Comparison of ENCODE assay signal across 10 cellular contexts in genomic region chr16:19697756-19698318, GRCh38. TPM values are rescaled to one million over a fixed set of nuclear protein-coding genes. Genes with fewer than 3 reads are reported as not detected.
DNase-seq lines count a peak whose midpoint lies in the region; ATAC-seq and TF ChIP-seq lines count a peak whose summit lies in the region.
"Had no signal": no experiment of that assay in that cellular context is flagged by ENCODE, and none has a peak within 500 bp of the region (broad histone marks: within the 10 kb centered on the region; RNA-seq: fewer than 3 reads in every experiment).

No MANE protein-coding gene starts in this region.

- no peaks in the 10 kb centered on the region for H3K27me3 ChIP-seq in CD8-positive, alpha-beta memory T cell (ENCODE audit: insufficient read depth, low read length, poor library complexity, severe bottlenecking)
- H3K27me3 ChIP-seq in Peyer's patch = no peaks in the 10 kb centered on the region
- no peaks in the 10 kb centered on the region for H3K27me3 ChIP-seq in gastroesophageal sphincter

- TF ChIP-seq CTCF in Peyer's patch (IDR thresholded peaks at IDR 0.05) (no peak), gastroesophageal sphincter (IDR thresholded peaks at IDR 0.05) (no peak)

- H3K4me3 ChIP-seq in CD8-positive, alpha-beta memory T cell (ENCODE audit: low read length) = peak overlapping the region; percentile 13
- H3K4me3 ChIP-seq in Peyer's patch = no peak overlapping the region
- no peak overlapping the region for H3K4me3 ChIP-seq in gastroesophageal sphincter

- no peak for TF ChIP-seq EP300 in gastroesophageal sphincter (IDR thresholded peaks at IDR 0.05)

- H3K27ac ChIP-seq in CD8-positive, alpha-beta memory T cell (ENCODE audit: low read depth, low read length) = no peak overlapping the region
- H3K27ac ChIP-seq in Peyer's patch (peak overlapping the region in 3 of 4 donors; percentile 36 to 72 (median 65)), gastroesophageal sphincter (peak overlapping the region in 3 of 4 donors; percentile 55 to 71 (median 67))

- TF ChIP-seq POLR2A in Peyer's patch (IDR thresholded peaks at IDR 0.05) (no peak), gastroesophageal sphincter (IDR thresholded peaks at IDR 0.05) (no peak)

- H3K27ac Mint-ChIP-seq in CD8-positive, alpha-beta memory T cell = peak overlapping the region; percentile 20 to 93 (median 84)
- H3K27ac Mint-ChIP-seq in stimulated activated effector memory CD8-positive, alpha-beta T cell treated with anti-CD3 and anti-CD28 coated beads, Interleukin-12 subunit alpha, Interleukin-12 subunit beta, amount 100 ng/mL, for 72 hours = peak overlapping the region; percentile 78

- H3K4me3 Mint-ChIP-seq in CD8-positive, alpha-beta memory T cell = peak overlapping the region in 6 of 7 donors; percentile 15 to 66 (median 45)
- H3K4me3 Mint-ChIP-seq in stimulated activated effector memory CD8-positive, alpha-beta T cell treated with anti-CD3 and anti-CD28 coated beads, Interleukin-12 subunit alpha, Interleukin-12 subunit beta, amount 100 ng/mL, for 72 hours = peak overlapping the region; percentile 24
- H3K4me3 Mint-ChIP-seq: dendritic cell treated with granulocyte-macrophage colony-stimulating factor and Interleukin-4, amounts not matched to agents 40 ng/mL and 50 ng/mL, for 4 days; WTC11 had no signal

- no peaks in the 10 kb centered on the region for H3K9me3 Mint-ChIP-seq in CD8-positive, alpha-beta memory T cell
- no peaks in the 10 kb centered on the region for H3K9me3 Mint-ChIP-seq in stimulated activated effector memory CD8-positive, alpha-beta T cell treated with anti-CD3 and anti-CD28 coated beads, Interleukin-12 subunit alpha, Interleukin-12 subunit beta, amount 100 ng/mL, for 72 hours
- H3K9me3 Mint-ChIP-seq: dendritic cell treated with granulocyte-macrophage colony-stimulating factor and Interleukin-4, amounts not matched to agents 40 ng/mL and 50 ng/mL, for 4 days had no signal

- no peaks in the 10 kb centered on the region for H3K9me3 ChIP-seq in CD8-positive, alpha-beta memory T cell (ENCODE audit: low read length)
- H3K9me3 ChIP-seq in Peyer's patch = no peaks in the 10 kb centered on the region
- H3K9me3 ChIP-seq in gastroesophageal sphincter = no peaks in the 10 kb centered on the region

- ATAC-seq in gastroesophageal sphincter (no peak), GM21825 (IDR thresholded peaks at IDR 0.05; ENCODE audit: unreplicated experiment) (no peak)
- ATAC-seq in stimulated activated effector memory CD8-positive, alpha-beta T cell treated with anti-CD3 and anti-CD28 coated beads, Interleukin-12 subunit alpha, Interleukin-12 subunit beta, amount 100 ng/mL, for 72 hours = no peak
- ATAC-seq: WTC11 had no signal

- H3K36me3 ChIP-seq in CD8-positive, alpha-beta memory T cell (ENCODE audit: insufficient read depth, low read length) = peaks cover 7% of the 10 kb centered on the region
- H3K36me3 ChIP-seq in Peyer's patch (peaks cover 0 to 23% (median 0%) of the 10 kb centered on the region in 3 donors), gastroesophageal sphincter (peaks cover 0 to 66% of the 10 kb centered on the region in 2 donors)

- peaks cover 40 to 50% (median 46%) of the 10 kb centered on the region in 3 donors for H3K4me1 Mint-ChIP-seq in CD8-positive, alpha-beta memory T cell
- H3K4me1 Mint-ChIP-seq in stimulated activated effector memory CD8-positive, alpha-beta T cell treated with anti-CD3 and anti-CD28 coated beads, Interleukin-12 subunit alpha, Interleukin-12 subunit beta, amount 100 ng/mL, for 72 hours = peaks cover 38% of the 10 kb centered on the region
- H3K4me1 Mint-ChIP-seq: WTC11 had no signal

- 78 to 91% methylated on average over 4 of the region's 8 CpGs for WGBS in gastroesophageal sphincter (ENCODE audit: low coverage in 1 of 2), 2 donors

- POLR2A ChIA-PET in CD8-positive, alpha-beta memory T cell (lab: Charles Lee) = no interaction called here

- peaks cover 47% of the 10 kb centered on the region for H3K4me1 ChIP-seq in CD8-positive, alpha-beta memory T cell (ENCODE audit: insufficient read depth, low read length)
- H3K4me1 ChIP-seq in Peyer's patch (peaks cover 0 to 40% (median 13%) of the 10 kb centered on the region in 4 donors), gastroesophageal sphincter (peaks cover 0 to 59% (median 30%) of the 10 kb centered on the region in 3 donors)

- CTCF ChIA-PET in CD8-positive, alpha-beta memory T cell (lab: Charles Lee) = interaction anchor here (1.1 kb wide), 1 partner anchor 20 kb away, joined by 3 read pairs; the partner anchor contains the start of genes IQCK and KNOP1

- DNase-seq in CD8-positive, alpha-beta memory T cell = no peak
- DNase-seq in Peyer's patch (no peak), NOMO-1 treated with DMSO at 0.1 percent for 48 hours (lab: John Stamatoyannopoulos, UW; ENCODE audit: unreplicated experiment) (no peak), UCSD-AML1 (lab: John Stamatoyannopoulos, UW; ENCODE audit: unreplicated experiment) (no peak)
- DNase-seq in stimulated activated effector memory CD8-positive, alpha-beta T cell treated with anti-CD3 and anti-CD28 coated beads, Interleukin-12 subunit alpha, Interleukin-12 subunit beta, amount 100 ng/mL, for 72 hours (ENCODE audit: low spot score in 2 of 2) = no peak
- DNase-seq: activated CD8-positive, alpha-beta memory T cell treated with anti-CD3 and anti-CD28 coated beads, Interleukin-2, amount 50 U/mL, for 4 hours had no signal

- peaks cover 5 to 49% (median 8%) of the 10 kb centered on the region in 3 donors for H3K36me3 Mint-ChIP-seq in CD8-positive, alpha-beta memory T cell
- H3K36me3 Mint-ChIP-seq in stimulated activated effector memory CD8-positive, alpha-beta T cell treated with anti-CD3 and anti-CD28 coated beads, Interleukin-12 subunit alpha, Interleukin-12 subunit beta, amount 100 ng/mL, for 72 hours = peaks cover 56% of the 10 kb centered on the region

- no peaks in the 10 kb centered on the region for H3K27me3 Mint-ChIP-seq in CD8-positive, alpha-beta memory T cell
- H3K27me3 Mint-ChIP-seq: dendritic cell treated with granulocyte-macrophage colony-stimulating factor and Interleukin-4, amounts not matched to agents 40 ng/mL and 50 ng/mL, for 4 days had no signal

RNA-seq across cellular contexts. Expression of gene KNOP1, which starts 20.2 kb away (rescaled TPM):
- 10 to 100 TPM; 30.7 to 32.3 TPM for total RNA-seq in CD8-positive, alpha-beta memory T cell
- polyA plus RNA-seq in CD8-positive, alpha-beta memory T cell = 11.0 TPM
- total RNA-seq in Peyer's patch (10 to 100 TPM in 3 of 4 donors, 1 to 10 TPM in 1; 10.0 to 26.1 (median 19.9) TPM), gastroesophageal sphincter (10 to 100 TPM in 3 of 4 donors, 1 to 10 TPM in 1; 6.9 to 14.5 (median 11.9) TPM)

RNA-seq across cellular contexts. Expression of gene IQCK, which starts 20.2 kb away (rescaled TPM):
- 1 to 10 TPM; 2.6 to 3.8 TPM for total RNA-seq in CD8-positive, alpha-beta memory T cell
- polyA plus RNA-seq in CD8-positive, alpha-beta memory T cell = 1.9 TPM
- 10 to 100 TPM in 2 of 4 donors, 1 to 10 TPM in 2; 8.2 to 42.9 (median 10.3) TPM for total RNA-seq in Peyer's patch
- 10 to 100 TPM in 3 of 4 donors, 1 to 10 TPM in 1; 9.0 to 16.3 (median 14.5) TPM for total RNA-seq in gastroesophageal sphincter
